Comparison of ENCODE assay signal across 23 cellular contexts in genomic region chr11:124075492-124075840, GRCh38. TPM values are rescaled to one million over a fixed set of nuclear protein-coding genes. Genes with fewer than 3 reads are reported as not detected.
A peak's percentile ranks its signal among the peaks of the same experiment; 100 is the strongest.
DNase-seq lines count a peak whose midpoint lies in the region; ATAC-seq, FAIRE-seq and TF ChIP-seq lines count a peak whose summit lies in the region.
"Had no signal": no experiment of that assay in that cellular context is flagged by ENCODE, and none has a peak within 500 bp of the region (broad histone marks: within the 10 kb centered on the region; RNA-seq: fewer than 3 reads in every experiment).

No MANE protein-coding gene starts in this region.

- intact Hi-C loops in esophagus muscularis mucosa (cut with DNase I), result loop anchor here (10.0 kb wide), 1 partner anchor 509 kb away; no protein-coding TSS in a partner anchor

- ATAC-seq in T-helper 17 cell (peak; percentile 10), HG03342 (IDR thresholded peaks at IDR 0.05; ENCODE audit: unreplicated experiment) (no peak)

- peak overlapping the region; percentile 27 for H3K14ac ChIP-seq in neuronal stem cell (ENCODE audit: low read length)

- H2BK120ac ChIP-seq in neuronal stem cell (ENCODE audit: low read depth, low read length), result no peak overlapping the region

- H4K91ac ChIP-seq in neuronal stem cell (ENCODE audit: low read depth, low read length, poor library complexity), result no peak overlapping the region

- H3K4me1 Mint-ChIP-seq in T-helper 17 cell, result peaks cover 4% of the 10 kb centered on the region

- no peaks in the 10 kb centered on the region for H3K79me2 ChIP-seq in ACC112 (ENCODE audit: control insufficient read depth, insufficient read depth, low read length, unreplicated experiment)
- H3K79me2 ChIP-seq: parathyroid adenoma had no signal

- H3K4me3 Mint-ChIP-seq in T-helper 17 cell, result peak overlapping the region; percentile 47
- H3K4me3 Mint-ChIP-seq: nephron had no signal

- H3K27ac ChIP-seq in ACC112 (ENCODE audit: low read depth, low read length), result no peak overlapping the region
- H3K27ac ChIP-seq in esophagus muscularis mucosa (replicated peaks in 1 of 4), result no peak overlapping the region
- no peak overlapping the region for H3K27ac ChIP-seq in neuronal stem cell (replicated peaks; ENCODE audit: low read length)
- H3K27ac ChIP-seq: parathyroid adenoma, RWPE1, sigmoid colon, tibial nerve had no signal

- no peak for TF ChIP-seq EP300 in esophagus muscularis mucosa (IDR thresholded peaks at IDR 0.05)

- H3K4me3 ChIP-seq in ACC112 (ENCODE audit: low read depth, low read length) (peak overlapping the region; percentile 78; the same call in 1 of the 2 replicates), esophagus muscularis mucosa (peak overlapping the region in 3 of 4 donors; percentile 37 to 56 (median 38)), neuronal stem cell (ENCODE audit: low read length in 2 of 2) (no peak overlapping the region)
- H3K4me3 ChIP-seq: K562 had no signal

- H2BK15ac ChIP-seq in neuronal stem cell (ENCODE audit: low read length), result peak overlapping the region; percentile 47

- no peak overlapping the region for H3K4me2 ChIP-seq in neuronal stem cell (ENCODE audit: insufficient read depth, low read length, poor library complexity, severe bottlenecking)

- H3K36me3 ChIP-seq in ACC112 (ENCODE audit: insufficient read depth, low read length), result no peaks in the 10 kb centered on the region
- H3K36me3 ChIP-seq in esophagus muscularis mucosa, result no peaks in the 10 kb centered on the region
- H3K36me3 ChIP-seq in neuronal stem cell (replicated peaks in 1 of 2; ENCODE audit: control insufficient read depth in 2 of 2, insufficient read depth in 2 of 2, low read length in 2 of 2), result no peaks in the 10 kb centered on the region
- H3K36me3 ChIP-seq: sigmoid colon, tibial nerve had no signal

- TF ChIP-seq POLR2A in esophagus muscularis mucosa (IDR thresholded peaks at IDR 0.05; ENCODE audit: low read depth), result no peak

- no peak overlapping the region for H3K4ac ChIP-seq in neuronal stem cell (ENCODE audit: low read length)

- H2BK5ac ChIP-seq in neuronal stem cell (ENCODE audit: low read length), result no peak overlapping the region

- peak overlapping the region; percentile 78 for H2AFZ ChIP-seq in ACC112 (ENCODE audit: low read length, unreplicated experiment)
- H2AFZ ChIP-seq in neuronal stem cell (ENCODE audit: low read length), result no peak overlapping the region

- TF ChIP-seq CTCF in esophagus muscularis mucosa (IDR thresholded peaks at IDR 0.05), result no peak

- no peak overlapping the region for H3K23ac ChIP-seq in neuronal stem cell (ENCODE audit: low read depth, low read length, poor library complexity)

- no peaks in the 10 kb centered on the region for H3K9me3 ChIP-seq in T-helper 17 cell (ENCODE audit: control insufficient read depth, low read length, poor library complexity, severe bottlenecking)
- no peaks in the 10 kb centered on the region for H3K9me3 ChIP-seq in esophagus muscularis mucosa
- H3K9me3 ChIP-seq in neuronal stem cell (replicated peaks in 1 of 2; ENCODE audit: control insufficient read depth in 2 of 2, insufficient read depth in 1 of 2, low read depth in 1 of 2, low read length in 2 of 2), result no peaks in the 10 kb centered on the region
- H3K9me3 ChIP-seq: sigmoid colon, tibial nerve had no signal

- no peak for FAIRE-seq in GM19239 (lab: Jason Lieb, UNC)
- FAIRE-seq: bronchial epithelial cell, K562 had no signal

- H3K36me3 Mint-ChIP-seq in T-helper 17 cell (ENCODE audit: low read depth), result peaks cover 7% of the 10 kb centered on the region
- H3K36me3 Mint-ChIP-seq: CD8-positive, alpha-beta memory T cell had no signal

- WGBS in esophagus muscularis mucosa, result 100% methylated on average over 2 of the region's 6 CpGs
- WGBS in neuronal stem cell (ENCODE audit: extremely low coverage in 2 of 2, insufficient read length in 2 of 2, insufficient replicate concordance in 1 of 2), 2 donors, result no CpG with 5 or more reads among the region's 6 CpGs

- no peaks in the 10 kb centered on the region for H3K4me1 ChIP-seq in ACC112 (ENCODE audit: control insufficient read depth, insufficient read depth, low read length, unreplicated experiment)
- peaks cover 7 to 13% (median 12%) of the 10 kb centered on the region in 4 donors for H3K4me1 ChIP-seq in esophagus muscularis mucosa
- H3K4me1 ChIP-seq in neuronal stem cell (ENCODE audit: control insufficient read depth in 2 of 2, insufficient read depth in 1 of 2, low read depth in 1 of 2, low read length in 2 of 2), result no peaks in the 10 kb centered on the region
- H3K4me1 ChIP-seq: parathyroid adenoma had no signal

- no peaks in the 10 kb centered on the region for H3K27me3 ChIP-seq in ACC112 (ENCODE audit: insufficient read depth, low read length)
- H3K27me3 ChIP-seq in esophagus muscularis mucosa, result peaks cover 0 to 55% (median 7%) of the 10 kb centered on the region in 4 donors
- peaks cover 0 to under 1% (median 0%) of the 10 kb centered on the region in 3 experiments for H3K27me3 ChIP-seq in neuronal stem cell (ENCODE audit: control insufficient read depth in 3 of 3, insufficient read depth in 3 of 3, low read depth in 1 of 3, low read length in 3 of 3)

- no peaks in the 10 kb centered on the region for H3K79me1 ChIP-seq in neuronal stem cell (ENCODE audit: low read depth, low read length)

- DNase-seq in T-helper 17 cell (no peak), esophagus muscularis mucosa (ENCODE audit: extremely low spot score) (no peak), neuronal stem cell (ENCODE audit: low spot score) (no peak), GM19239 (ENCODE audit: insufficient read length, low spot score) (no peak), OCI-M1 (lab: John Stamatoyannopoulos, UW) (no peak)
- no peak for DNase-seq in central memory CD4-positive, alpha-beta T cell
- DNase-seq: activated CD4-positive, alpha-beta T cell treated with anti-CD3 and anti-CD28 coated beads for 1 hour; CD8-positive, alpha-beta memory T cell; effector CD8-positive, alpha-beta T cell; GOT3; NCI-H146; NCI-H524 treated with DMSO at 0.1 percent for 48 hours; sigmoid colon had no signal

- H2AK5ac ChIP-seq in neuronal stem cell (ENCODE audit: low read depth, low read length), result peak overlapping the region; percentile 74

- H3K9ac ChIP-seq in neuronal stem cell (ENCODE audit: low read depth, low read length, poor library complexity), result peak overlapping the region; percentile 50
- H3K9ac ChIP-seq: parathyroid adenoma had no signal

- H4K8ac ChIP-seq in neuronal stem cell (ENCODE audit: low read depth, low read length), result no peak overlapping the region

- H2BK12ac ChIP-seq in neuronal stem cell (ENCODE audit: low read length), result no peak overlapping the region

- H3K18ac ChIP-seq in neuronal stem cell (ENCODE audit: low read length), result no peak overlapping the region

- H3K27ac Mint-ChIP-seq in T-helper 17 cell, result no peak overlapping the region
- H3K27ac Mint-ChIP-seq: activated T-helper 2 cell treated with anti-CD3 and anti-CD28 coated beads, Interferon-gamma antibody, Interleukin-2, Interleukin-4, amounts not matched to agents 10 μg/mL and 5 μg/mL and 100 μg/mL, durations not matched to agents 14 hours and 24 hours and 36 hours; nephron had no signal

- H3K27me3 Mint-ChIP-seq in T-helper 17 cell, result peaks cover 73% of the 10 kb centered on the region

RNA-seq across cellular contexts. Expression of gene OR10G7, which starts 34.3 kb away (rescaled TPM):
- total RNA-seq in T-helper 17 cell (not detected), esophagus muscularis mucosa (not detected)
- not detected for polyA plus RNA-seq in neuronal stem cell (2013, experiment 1 of 2)
- polyA plus RNA-seq in neuronal stem cell (2013, experiment 2 of 2), result not detected
- total RNA-seq: activated T-helper 2 cell treated with anti-CD3 and anti-CD28 coated beads, Interferon-gamma antibody, Interleukin-2, Interleukin-4, amounts not matched to agents 10 μg/mL and 5 μg/mL and 100 μg/mL, durations not matched to agents 14 hours and 24 hours and 36 hours; bronchial epithelial cell; CD8-positive, alpha-beta memory T cell; K562; lung microvascular endothelial cell; sigmoid colon; tibial nerve had no signal
- polyA plus RNA-seq: CD8-positive, alpha-beta memory T cell; K562; sigmoid colon had no signal

RNA-seq across cellular contexts. Expression of gene VWA5A, which starts 39.8 kb away (rescaled TPM):
- 1 to 10 TPM; 4.7 to 5.4 TPM for total RNA-seq in T-helper 17 cell
- total RNA-seq in esophagus muscularis mucosa, result 10 to 100 TPM; 13.3 to 22.2 (median 15.0) TPM
- 15.4 TPM for polyA plus RNA-seq in neuronal stem cell (2013, experiment 1 of 2)
- 15.3 TPM for polyA plus RNA-seq in neuronal stem cell (2013, experiment 2 of 2)

RNA-seq across cellular contexts. Expression of gene OR10G8, which starts 48.9 kb away (rescaled TPM):
- not detected for total RNA-seq in T-helper 17 cell
- not detected for total RNA-seq in esophagus muscularis mucosa
- polyA plus RNA-seq in neuronal stem cell (2013, experiment 1 of 2), result not detected
- polyA plus RNA-seq in neuronal stem cell (2013, experiment 2 of 2), result not detected
- total RNA-seq: activated T-helper 2 cell treated with anti-CD3 and anti-CD28 coated beads, Interferon-gamma antibody, Interleukin-2, Interleukin-4, amounts not matched to agents 10 μg/mL and 5 μg/mL and 100 μg/mL, durations not matched to agents 14 hours and 24 hours and 36 hours; bronchial epithelial cell; CD8-positive, alpha-beta memory T cell; K562; lung microvascular endothelial cell; sigmoid colon; tibial nerve had no signal
- polyA plus RNA-seq: CD8-positive, alpha-beta memory T cell; K562; sigmoid colon had no signal

RNA-seq across cellular contexts. Expression of gene OR10G9, which starts 52.7 kb away (rescaled TPM):
- total RNA-seq in T-helper 17 cell (not detected), esophagus muscularis mucosa (not detected)
- polyA plus RNA-seq in neuronal stem cell (2013, experiment 1 of 2), result not detected
- not detected for polyA plus RNA-seq in neuronal stem cell (2013, experiment 2 of 2)
- total RNA-seq: activated T-helper 2 cell treated with anti-CD3 and anti-CD28 coated beads, Interferon-gamma antibody, Interleukin-2, Interleukin-4, amounts not matched to agents 10 μg/mL and 5 μg/mL and 100 μg/mL, durations not matched to agents 14 hours and 24 hours and 36 hours; bronchial epithelial cell; CD8-positive, alpha-beta memory T cell; K562; lung microvascular endothelial cell; sigmoid colon; tibial nerve had no signal
- polyA plus RNA-seq: CD8-positive, alpha-beta memory T cell; K562; sigmoid colon had no signal

Comparison
In these comparisons a context has a peak if more than half of its experiments do, and no peak if none do; other contexts are left out.
1. H3K4me3 ChIP-seq: peak in ACC112 (single experiment) and esophagus muscularis mucosa (3 of 4); none in neuronal stem cell (0 of 2).